In the genomic region with DNA sequence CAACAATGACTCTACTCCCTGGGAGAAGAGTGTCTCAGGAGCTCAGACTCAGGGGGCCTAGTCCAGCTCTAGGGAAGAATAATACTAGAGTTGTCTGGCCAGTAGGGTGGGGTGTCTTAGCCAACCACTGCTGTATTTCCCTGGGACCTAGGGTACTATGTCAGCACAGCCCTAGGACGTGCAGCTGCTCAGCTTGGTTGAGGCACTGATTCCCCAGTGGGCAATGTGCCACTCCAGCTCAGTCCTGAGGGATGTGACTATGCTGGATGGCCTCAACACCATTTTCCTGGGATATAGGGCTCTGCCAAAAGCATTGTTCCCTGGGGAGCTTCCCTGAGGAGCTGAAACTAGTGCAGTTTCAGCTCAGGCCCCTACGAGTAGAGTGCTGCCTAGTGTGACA, we compare ENCODE assay signal across 9 cellular contexts. TPM values are rescaled to one million over a fixed set of nuclear protein-coding genes. Genes with fewer than 3 reads are reported as not detected.
"Had no signal": no experiment of that assay in that cellular context is flagged by ENCODE, and none has a peak within 500 bp of the region (broad histone marks: within the 10 kb centered on the region; RNA-seq: fewer than 3 reads in every experiment).

No MANE protein-coding gene starts in this region.

- H3K27ac ChIP-seq: GM23248, HL-60, KMS-11 had no signal

- H2AFZ ChIP-seq: GM23248 had no signal

- H3K4me3 ChIP-seq: GM23248 had no signal

- H3K9ac ChIP-seq: GM23248, KMS-11 had no signal

- H3K4me2 ChIP-seq: KMS-11 had no signal

- ATAC-seq: HepG2 had no signal

- DNase-seq: GM23248, GOT3, H9, HCEC 1CT, KBM-7 had no signal

RNA-seq across cellular contexts. Expression of gene TNN, which starts 47.4 kb away (rescaled TPM):
- polyA plus RNA-seq: GM23248, HepG2, IgD-negative memory B cell had no signal
